In the genomic region with DNA sequence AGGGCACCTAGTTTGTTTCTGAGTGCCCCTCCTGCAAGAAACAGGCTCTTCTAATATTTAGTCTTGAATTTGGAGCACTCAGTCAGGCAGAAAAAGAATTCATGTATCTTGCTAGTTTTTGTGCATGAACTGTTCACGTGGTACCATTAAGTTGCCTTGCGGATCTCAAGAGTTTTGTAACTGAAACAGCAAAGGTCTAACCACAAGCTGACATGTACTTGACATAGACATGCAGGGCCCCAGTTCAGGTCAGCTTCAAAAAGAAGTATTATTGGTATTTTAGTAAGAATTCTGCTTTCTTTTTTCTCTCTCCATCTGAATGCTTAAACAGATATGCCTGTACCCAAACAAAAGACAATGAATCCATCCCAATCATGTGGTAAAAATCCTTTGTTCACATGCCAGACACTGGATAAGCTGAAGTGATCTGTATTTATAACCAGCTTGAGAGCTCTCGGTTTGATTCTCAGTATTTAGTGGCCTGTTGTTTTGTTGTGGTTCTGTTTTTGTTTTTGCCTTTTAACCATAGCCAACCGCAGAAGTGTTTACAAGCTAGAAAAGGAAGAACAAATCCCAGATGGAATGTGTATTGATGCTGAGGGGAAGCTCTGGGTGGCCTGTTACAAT, we compare ENCODE assay signal across 11 cellular contexts. TPM values are rescaled to one million over a fixed set of nuclear protein-coding genes. Genes with fewer than 3 reads are reported as not detected.
A peak's percentile ranks its signal among the peaks of the same experiment; 100 is the strongest.
DNase-seq lines count a peak whose midpoint lies in the region; ATAC-seq, FAIRE-seq and TF ChIP-seq lines count a peak whose summit lies in the region.
"Had no signal": no experiment of that assay in that cellular context is flagged by ENCODE, and none has a peak within 500 bp of the region (broad histone marks: within the 10 kb centered on the region; RNA-seq: fewer than 3 reads in every experiment).

No MANE protein-coding gene starts in this region.

- H3K27ac ChIP-seq in suprapubic skin = no peak overlapping the region

- H3K4me3 Mint-ChIP-seq in activated T-helper 17 cell treated with anti-CD3 and anti-CD28 coated beads, Interleukin-2, amount 50 U/mL, for 72 hours = no peak overlapping the region

- H3K4me1 ChIP-seq in suprapubic skin = no peaks in the 10 kb centered on the region

- H3K9me3 ChIP-seq in suprapubic skin = no peaks in the 10 kb centered on the region

- peak; percentile 80 for ATAC-seq in GM18498 (IDR thresholded peaks at IDR 0.05; ENCODE audit: unreplicated experiment)
- ATAC-seq in HG03066 (IDR thresholded peaks at IDR 0.05; ENCODE audit: low read depth, unreplicated experiment) = peak; percentile 76
- ATAC-seq in activated T-helper 17 cell treated with anti-CD3 and anti-CD28 coated beads, Interleukin-2, amount 50 U/mL, for 72 hours (replicated peaks) = peak; percentile 72
- ATAC-seq in esophagus mucosa = no peak
- ATAC-seq in HG02973 (IDR thresholded peaks at IDR 0.05; ENCODE audit: unreplicated experiment) = no peak

- no peaks in the 10 kb centered on the region for H3K27me3 Mint-ChIP-seq in activated T-helper 17 cell treated with anti-CD3 and anti-CD28 coated beads, Interleukin-2, amount 50 U/mL, for 72 hours

- H3K4me1 Mint-ChIP-seq in activated T-helper 17 cell treated with anti-CD3 and anti-CD28 coated beads, Interleukin-2, amount 50 U/mL, for 72 hours = no peaks in the 10 kb centered on the region

- H3K4me3 ChIP-seq in suprapubic skin = no peak overlapping the region

- FAIRE-seq in urothelium cell line (lab: Jason Lieb, UNC) = no peak

- H3K27me3 ChIP-seq in suprapubic skin = no peaks in the 10 kb centered on the region

- H3K27ac Mint-ChIP-seq in activated T-helper 17 cell treated with anti-CD3 and anti-CD28 coated beads, Interleukin-2, amount 50 U/mL, for 72 hours = peak overlapping the region; percentile 21

- WGBS in suprapubic skin = 44% methylated on average over 4 of the region's 4 CpGs

- no peaks in the 10 kb centered on the region for H3K9me3 Mint-ChIP-seq in activated T-helper 17 cell treated with anti-CD3 and anti-CD28 coated beads, Interleukin-2, amount 50 U/mL, for 72 hours

- no peak for TF ChIP-seq CTCF in suprapubic skin (IDR thresholded peaks at IDR 0.05)

- no peaks in the 10 kb centered on the region for H3K36me3 ChIP-seq in suprapubic skin

- DNase-seq in midbrain (lab: John Stamatoyannopoulos, UW) (peak; percentile 29), suprapubic skin (ENCODE audit: low spot score in 2 of 2) (no peak), urothelium cell line (ENCODE audit: low spot score) (no peak)
- DNase-seq: activated CD4-positive, alpha-beta T cell treated with anti-CD3 and anti-CD28 coated beads, Interleukin-2, amount 50 U/mL, for 48 hours; NCI-H510A treated with DMSO at 0.1 percent for 48 hours; stimulated activated CD4-positive, alpha-beta T cell treated with anti-CD3 and anti-CD28 coated beads, Interleukin-4, amount 100 ng/mL, for 24 hours had no signal

- no peak for TF ChIP-seq EP300 in suprapubic skin (IDR thresholded peaks at IDR 0.05)

- TF ChIP-seq POLR2A in suprapubic skin (IDR thresholded peaks at IDR 0.05) = no peak

- H3K36me3 Mint-ChIP-seq in activated T-helper 17 cell treated with anti-CD3 and anti-CD28 coated beads, Interleukin-2, amount 50 U/mL, for 72 hours (ENCODE audit: low read depth) = no peaks in the 10 kb centered on the region

RNA-seq across cellular contexts. Expression of gene RGN, which starts 13.0 kb away (rescaled TPM):
- total RNA-seq in activated T-helper 17 cell treated with anti-CD3 and anti-CD28 coated beads, Interleukin-2, amount 50 U/mL, for 72 hours = not detected
- total RNA-seq in suprapubic skin = 1 to 10 TPM in 2 of 4 donors, under 1 TPM in 1, not detected in 1; 0.29 to 1.8 (median 1.5) TPM
- 0.20 TPM for total RNA-seq in esophagus mucosa

RNA-seq across cellular contexts. Expression of gene NDUFB11, which starts 53.2 kb away (rescaled TPM):
- 10 to 100 TPM; 72.3 to 94.4 TPM for total RNA-seq in activated T-helper 17 cell treated with anti-CD3 and anti-CD28 coated beads, Interleukin-2, amount 50 U/mL, for 72 hours
- 10 to 100 TPM; 28.0 to 67.3 (median 51.7) TPM for total RNA-seq in suprapubic skin
- total RNA-seq in esophagus mucosa = 67.4 TPM

RNA-seq across cellular contexts. Expression of gene RBM10, which starts 53.8 kb away (rescaled TPM):
- 10 to 100 TPM; 54.3 to 57.9 TPM for total RNA-seq in activated T-helper 17 cell treated with anti-CD3 and anti-CD28 coated beads, Interleukin-2, amount 50 U/mL, for 72 hours
- total RNA-seq in suprapubic skin (10 to 100 TPM; 27.9 to 33.1 (median 30.2) TPM), esophagus mucosa (23.6 TPM)

Comparison
In these comparisons a context has a peak if more than half of its experiments do, and no peak if none do; other contexts are left out.
1. ATAC-seq: peak in GM18498 (single experiment), HG03066 (single experiment) and activated T-helper 17 cell treated with anti-CD3 and anti-CD28 coated beads, Interleukin-2, amount 50 U/mL, for 72 hours (single experiment); none in esophagus mucosa (single experiment) and HG02973 (single experiment).